Comparison of ENCODE assay signal across 8 cellular contexts in the genomic region with DNA sequence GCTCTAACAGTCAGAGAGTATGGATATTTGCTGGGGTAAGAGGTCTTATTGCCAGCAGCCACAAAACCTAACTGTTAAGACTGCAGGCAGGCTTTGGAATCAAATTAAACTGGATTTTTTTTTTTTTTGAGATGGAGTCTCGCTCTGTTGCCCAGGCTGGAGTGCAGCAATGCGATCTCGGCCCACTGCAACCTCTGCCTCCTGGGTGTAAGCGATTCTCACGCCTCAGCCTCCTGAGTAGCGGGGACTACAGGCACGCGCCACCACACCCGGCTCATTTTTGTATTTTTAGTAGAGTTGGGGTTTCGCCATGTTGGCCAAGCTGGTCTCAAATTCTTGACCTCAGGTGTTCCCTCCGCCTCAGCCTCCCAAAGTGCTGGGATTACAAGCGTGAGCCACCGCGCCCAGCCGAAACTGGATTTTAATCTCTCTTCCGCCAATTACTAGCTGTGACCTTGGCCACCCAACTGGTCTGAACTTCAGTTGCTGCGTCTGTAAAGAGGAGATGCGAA. TPM values are rescaled to one million over a fixed set of nuclear protein-coding genes. Genes with fewer than 3 reads are reported as not detected.
DNase-seq lines count a peak whose midpoint lies in the region; ATAC-seq, FAIRE-seq and TF ChIP-seq lines count a peak whose summit lies in the region.

No MANE protein-coding gene starts in this region.

- intact Hi-C loops in CD8-positive, alpha-beta T cell (cut with DNase I, micrococcal nuclease): loop anchor here (2.0 to 10.0 kb wide), 4 partner anchors 140 to 1062 kb away; partner anchors contain the start of genes CBX1 (in 2 of the 2), SNX11 (in 2 of the 2), ATP5MC1 (in 1 of the 2) and CDK5RAP3 (in 1 of the 2)
- intact Hi-C loops in Panc1 (cut with micrococcal nuclease; ENCODE audit: unreplicated experiment): no loop called here

- no peak for TF ChIP-seq CTCF in CD8-positive, alpha-beta T cell (IDR thresholded peaks at IDR 0.05)
- TF ChIP-seq CTCF in Panc1 (IDR thresholded peaks at IDR 0.05) (no peak), epithelial cell of esophagus (IDR thresholded peaks at IDR 0.05; ENCODE audit: insufficient read depth, low read depth, low read length, missing control alignments) (no peak), osteocyte (IDR thresholded peaks at IDR 0.05) (no peak)

- in situ Hi-C loops in Panc1 (cut with HindIII; ENCODE audit: low pct_unique_long_range_greater_than_20kb, low sequenced_read_pairs): no loop called here

- TF ChIP-seq POLR2A in GM12892 (IDR thresholded peaks at IDR 0.05; ENCODE audit: low read depth, low read length): no peak

- H3K9me3 ChIP-seq in CD8-positive, alpha-beta T cell (ENCODE audit: low read length): no peaks in the 10 kb centered on the region
- H3K9me3 ChIP-seq in Panc1 (ENCODE audit: control insufficient read depth, insufficient read depth, low read depth, low read length): no peaks in the 10 kb centered on the region

- H3K27me3 ChIP-seq in CD8-positive, alpha-beta T cell (ENCODE audit: insufficient read depth, low read length): no peaks in the 10 kb centered on the region
- no peaks in the 10 kb centered on the region for H3K27me3 ChIP-seq in Panc1 (ENCODE audit: control insufficient read depth, insufficient read depth, low read length)

- H3K36me3 ChIP-seq in CD8-positive, alpha-beta T cell (ENCODE audit: insufficient read depth, low read length): peaks cover 25% of the 10 kb centered on the region
- H3K36me3 ChIP-seq in Panc1 (ENCODE audit: control insufficient read depth, insufficient read depth, low read length): peaks cover 5% of the 10 kb centered on the region; the same call in 1 of the 2 replicates

- peak overlapping the region; percentile 98 for H3K27ac Mint-ChIP-seq in CD8-positive, alpha-beta T cell
- H3K27ac Mint-ChIP-seq in osteocyte (ENCODE audit: unreplicated experiment): peak overlapping the region; percentile 90

- H3K27me3 Mint-ChIP-seq in CD8-positive, alpha-beta T cell (ENCODE audit: low read depth): no peaks in the 10 kb centered on the region
- H3K27me3 Mint-ChIP-seq in osteocyte (ENCODE audit: unreplicated experiment): no peaks in the 10 kb centered on the region

- POLR2A ChIA-PET in CD8-positive, alpha-beta T cell (lab: Charles Lee): interaction anchor here (1.2 to 3.9 kb wide), 5 partner anchors 9 to 65 kb away, joined by 4 to 32 read pairs (median 11); partner anchors contain the start of genes OSBPL7, SCRN2 and SP2
- POLR2A ChIA-PET in Panc1 (lab: Charles Lee): interaction anchor here (0.6 to 0.7 kb wide), 2 partner anchors 59 to 87 kb away, joined by 3 read pairs; no protein-coding TSS in a partner anchor

- peaks cover 38% of the 10 kb centered on the region for H3K36me3 Mint-ChIP-seq in CD8-positive, alpha-beta T cell
- H3K36me3 Mint-ChIP-seq in osteocyte (ENCODE audit: unreplicated experiment): peaks cover 15% of the 10 kb centered on the region

- peak overlapping the region; percentile 95 for H3K4me3 ChIP-seq in CD8-positive, alpha-beta T cell (ENCODE audit: low read depth, low read length)
- peak overlapping the region; percentile 80 to 96 for H3K4me3 ChIP-seq in Panc1 (ENCODE audit: low read depth in 2 of 2, low read length in 2 of 2)
- H3K4me3 ChIP-seq in epithelial cell of esophagus (ENCODE audit: low read length): peak overlapping the region; percentile 68

- H3K9me3 Mint-ChIP-seq in CD8-positive, alpha-beta T cell: no peaks in the 10 kb centered on the region
- no peaks in the 10 kb centered on the region for H3K9me3 Mint-ChIP-seq in osteocyte (ENCODE audit: unreplicated experiment)

- H3K27ac ChIP-seq in CD8-positive, alpha-beta T cell (ENCODE audit: low read depth, low read length): peak overlapping the region; percentile 84
- peak overlapping the region; percentile 97 for H3K27ac ChIP-seq in Panc1 (ENCODE audit: low read length)

- no TSS peak for BruUV-seq in Panc1 (replicated peaks; lab: Mats Ljungman, UMichigan)

- CTCF ChIA-PET in CD8-positive, alpha-beta T cell (lab: Charles Lee): interaction anchor here (0.6 to 3.4 kb wide), 6 partner anchors 8 to 116 kb away, joined by 3 to 17 read pairs (median 4); partner anchors contain the start of genes OSBPL7 and SCRN2
- CTCF ChIA-PET in Panc1 (lab: Charles Lee): interaction anchor here (0.5 to 0.8 kb wide), 2 partner anchors 9 to 55 kb away, joined by 3 read pairs; partner anchors contain the start of gene OSBPL7

- ATAC-seq in CD8-positive, alpha-beta T cell: peak; percentile 1
- ATAC-seq in Panc1: no peak

- no peak for DNase-seq in CD8-positive, alpha-beta T cell
- DNase-seq in Panc1 (ENCODE audit: low read depth, low spot score) (no peak), epithelial cell of esophagus (ENCODE audit: low read depth) (no peak), osteocyte (ENCODE audit: extremely low spot score, unreplicated experiment) (no peak), AG20443 (ENCODE audit: low spot score) (no peak), GM12892 (ENCODE audit: insufficient read length) (no peak), GF-D8 (lab: John Stamatoyannopoulos, UW) (no peak), NCI-H1694 treated with DMSO at 0.1 percent for 48 hours (lab: John Stamatoyannopoulos, UW) (no peak)

- H3K4me1 ChIP-seq in CD8-positive, alpha-beta T cell (ENCODE audit: insufficient read depth, low read length): peaks cover 30% of the 10 kb centered on the region
- H3K4me1 ChIP-seq in Panc1 (ENCODE audit: control insufficient read depth, insufficient read depth, low read length): peaks cover 15% of the 10 kb centered on the region; the same call in 1 of the 2 replicates

- peaks cover 46% of the 10 kb centered on the region for H3K4me1 Mint-ChIP-seq in CD8-positive, alpha-beta T cell (ENCODE audit: low read depth)
- peaks cover 27% of the 10 kb centered on the region for H3K4me1 Mint-ChIP-seq in osteocyte (ENCODE audit: unreplicated experiment)

- FAIRE-seq in GM12892 (lab: Jason Lieb, UNC): no peak

- peak overlapping the region; percentile 91 for H3K4me3 Mint-ChIP-seq in CD8-positive, alpha-beta T cell
- peak overlapping the region; percentile 89 for H3K4me3 Mint-ChIP-seq in osteocyte (ENCODE audit: unreplicated experiment)

RNA-seq across cellular contexts. Expression of gene MRPL10, which starts 0.9 kb away (rescaled TPM):
- total RNA-seq in CD8-positive, alpha-beta T cell: 10 to 100 TPM; 67.5 to 69.7 TPM
- 41.9 TPM for total RNA-seq in Panc1 (2021; ENCODE audit: unreplicated experiment)
- 40.6 TPM for polyA plus RNA-seq in Panc1 (2012; ENCODE audit: insufficient read length)
- total RNA-seq in osteocyte: 41.0 and 41.8 TPM in 2 replicates
- polyA plus RNA-seq in GM12892 (2012; ENCODE audit: missing spikeins): 29.7 TPM

RNA-seq across cellular contexts. Expression of gene LRRC46, which starts 1.0 kb away (rescaled TPM):
- total RNA-seq in CD8-positive, alpha-beta T cell: 1 to 10 TPM in 1 of 2 experiments, under 1 TPM in 1; 0.43 to 1.5 TPM
- total RNA-seq in Panc1 (2021; ENCODE audit: unreplicated experiment) (1.9 TPM), osteocyte (0.54 and 0.84 TPM in 2 replicates)
- polyA plus RNA-seq in Panc1 (2012; ENCODE audit: insufficient read length): 1.7 TPM
- 0.42 TPM for polyA plus RNA-seq in GM12892 (2012; ENCODE audit: missing spikeins)

RNA-seq across cellular contexts. Expression of gene OSBPL7, which starts 8.9 kb away (rescaled TPM):
- total RNA-seq in CD8-positive, alpha-beta T cell: 10 to 100 TPM; 50.8 to 56.1 TPM
- 9.1 TPM for total RNA-seq in Panc1 (2021; ENCODE audit: unreplicated experiment)
- polyA plus RNA-seq in Panc1 (2012; ENCODE audit: insufficient read length): 12.4 TPM
- 16.8 and 18.0 TPM in 2 replicates for total RNA-seq in osteocyte
- 6.8 TPM for polyA plus RNA-seq in GM12892 (2012; ENCODE audit: missing spikeins)

RNA-seq across cellular contexts. Expression of gene SCRN2, which starts 10.6 kb away (rescaled TPM):
- 10 to 100 TPM; 17.6 to 19.8 TPM for total RNA-seq in CD8-positive, alpha-beta T cell
- total RNA-seq in Panc1 (2021; ENCODE audit: unreplicated experiment) (34.9 TPM), osteocyte (25.4 and 25.6 TPM in 2 replicates)
- 52.2 TPM for polyA plus RNA-seq in Panc1 (2012; ENCODE audit: insufficient read length)
- polyA plus RNA-seq in GM12892 (2012; ENCODE audit: missing spikeins): 17.7 TPM

RNA-seq across cellular contexts. Expression of gene SP6, which starts 20.5 kb away (rescaled TPM):
- total RNA-seq in CD8-positive, alpha-beta T cell: under 1 TPM; 0.22 to 0.38 TPM
- total RNA-seq in Panc1 (2021; ENCODE audit: unreplicated experiment): 4.0 TPM
- polyA plus RNA-seq in Panc1 (2012; ENCODE audit: insufficient read length): 2.9 TPM
- total RNA-seq in osteocyte: 0.16 TPM in 1 of 2 replicates, not detected in the other
- not detected for polyA plus RNA-seq in GM12892 (2012; ENCODE audit: missing spikeins)
